Comparison of ENCODE assay signal across 23 cellular contexts in genomic region chr6:14822689-14823088, GRCh38.
"Had no signal": no experiment of that assay in that cellular context is flagged by ENCODE, and none has a peak within 500 bp of the region (broad histone marks: within the 10 kb centered on the region; RNA-seq: fewer than 3 reads in every experiment).

No MANE protein-coding gene starts in this region.

- H3K4me3 Mint-ChIP-seq: activated CD4-positive, alpha-beta T cell treated with anti-CD3 and anti-CD28 coated beads, Interleukin-2, amount 10 ng/mL, durations not matched to agents 7 days and 5 days; activated CD8-positive, alpha-beta memory T cell treated with anti-CD3 and anti-CD28 coated beads, Interleukin-2, amount 10 ng/mL, durations not matched to agents 7 days and 5 days; activated CD8-positive, alpha-beta T cell treated with anti-CD3 and anti-CD28 coated beads for 36 hours; activated naive CD4-positive, alpha-beta T cell treated with anti-CD3 and anti-CD28 coated beads, Interleukin-2, amount 50 U/mL, for 24 hours; effector memory CD8-positive, alpha-beta T cell; neural crest cell; stimulated activated naive B cell treated with anti-CD40 and anti-IgM and Interleukin-4, amounts not matched to agents 10 μg/mL and 1 μg/mL and 100 μg/mL, for 72 hours had no signal

- H3K4me3 ChIP-seq: esophagus muscularis mucosa, lower lobe of right lung, mucosa of descending colon, uterus had no signal

- H3K27ac Mint-ChIP-seq: activated CD4-positive, alpha-beta T cell treated with anti-CD3 and anti-CD28 coated beads, Interleukin-2, amount 10 ng/mL, durations not matched to agents 7 days and 5 days; activated CD8-positive, alpha-beta memory T cell treated with anti-CD3 and anti-CD28 coated beads, Interleukin-2, amount 10 ng/mL, durations not matched to agents 7 days and 5 days; activated CD8-positive, alpha-beta T cell treated with anti-CD3 and anti-CD28 coated beads for 36 hours; activated naive CD4-positive, alpha-beta T cell treated with anti-CD3 and anti-CD28 coated beads, Interleukin-2, amount 50 U/mL, for 24 hours; effector memory CD8-positive, alpha-beta T cell; stimulated activated naive B cell treated with anti-CD40 and anti-IgM and Interleukin-4, amounts not matched to agents 10 μg/mL and 1 μg/mL and 100 μg/mL, for 72 hours had no signal

- H3K27me3 Mint-ChIP-seq: activated CD4-positive, alpha-beta T cell treated with anti-CD3 and anti-CD28 coated beads, Interleukin-2, amount 10 ng/mL, durations not matched to agents 7 days and 5 days; activated naive CD4-positive, alpha-beta T cell treated with anti-CD3 and anti-CD28 coated beads, Interleukin-2, amount 50 U/mL, for 24 hours; stimulated activated naive B cell treated with anti-CD40 and anti-IgM and Interleukin-4, amounts not matched to agents 10 μg/mL and 1 μg/mL and 100 μg/mL, for 72 hours had no signal

- ATAC-seq: activated CD8-positive, alpha-beta memory T cell treated with anti-CD3 and anti-CD28 coated beads, Interleukin-2, amount 10 ng/mL, durations not matched to agents 7 days and 5 days; activated CD8-positive, alpha-beta T cell treated with anti-CD3 and anti-CD28 coated beads for 36 hours; effector memory CD8-positive, alpha-beta T cell; foreskin keratinocyte; left lobe of liver; lower lobe of right lung; mucosa of descending colon; sciatic nerve; stimulated activated naive B cell treated with anti-CD40 and anti-IgM and Interleukin-4, amounts not matched to agents 10 μg/mL and 1 μg/mL and 100 μg/mL, for 72 hours had no signal

- H3K9me3 Mint-ChIP-seq: activated CD8-positive, alpha-beta T cell treated with anti-CD3 and anti-CD28 coated beads for 36 hours; activated naive CD4-positive, alpha-beta T cell treated with anti-CD3 and anti-CD28 coated beads, Interleukin-2, amount 50 U/mL, for 24 hours; effector memory CD8-positive, alpha-beta T cell had no signal

- DNase-seq: activated CD4-positive, alpha-beta T cell treated with anti-CD3 and anti-CD28 coated beads, Interleukin-2, amount 10 ng/mL, durations not matched to agents 7 days and 5 days; activated CD4-positive, CD25-positive, alpha-beta regulatory T cell treated with anti-CD3 and anti-CD28 coated beads, Interleukin-2, amount 50 U/mL, for 72 hours; activated CD8-positive, alpha-beta memory T cell treated with anti-CD3 and anti-CD28 coated beads, Interleukin-2, amount 10 ng/mL, durations not matched to agents 7 days and 5 days; activated CD8-positive, alpha-beta T cell treated with anti-CD3 and anti-CD28 coated beads for 36 hours; activated gamma-delta T cell treated with Interleukin-2 at 50 U/mL for 16 hours; activated T-cell treated with anti-CD3 and anti-CD28 coated beads for 4 hours; anterior cingulate cortex; central memory CD4-positive, alpha-beta T cell; effector memory CD8-positive, alpha-beta T cell; foreskin keratinocyte; lower lobe of right lung; mesendoderm; mucosa of descending colon; small intestine; stimulated activated CD4-positive, alpha-beta T cell treated with anti-CD3 and anti-CD28 coated beads, Interleukin-2, amount 100 ng/mL, for 24 hours; stimulated activated naive B cell treated with anti-CD40 and anti-IgM and Interleukin-4, amounts not matched to agents 10 μg/mL and 1 μg/mL and 100 μg/mL, for 72 hours; trophoblast cell; uterus had no signal

- H3K36me3 Mint-ChIP-seq: activated naive CD4-positive, alpha-beta T cell treated with anti-CD3 and anti-CD28 coated beads, Interleukin-2, amount 50 U/mL, for 24 hours had no signal
